Comparison of ENCODE assay signal across 1 cellular context in the genomic region with DNA sequence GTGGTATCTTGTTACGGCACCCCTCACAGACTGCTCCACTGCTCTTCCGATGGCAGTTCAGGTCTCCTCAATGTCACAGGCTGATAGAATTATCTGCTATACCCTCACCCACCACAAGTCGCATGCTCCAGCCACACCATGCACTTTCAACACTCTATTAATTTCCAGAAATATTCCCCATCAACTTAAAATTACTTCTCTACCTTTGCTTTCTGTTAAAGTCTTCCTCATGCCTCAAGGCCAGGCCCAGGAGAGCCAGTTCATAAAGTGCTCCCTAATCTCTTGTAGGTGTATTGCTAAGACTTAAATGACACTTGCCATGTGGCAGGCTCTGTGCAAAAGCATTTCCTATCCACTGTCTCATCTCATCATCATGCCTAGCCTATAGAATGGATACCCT.
TF ChIP-seq lines count a peak whose summit lies in the region.

No MANE protein-coding gene starts in this region.

TF ChIP-seq in HCT116, 20 proteins besides CTCF, POLR2A, EP300 and RAD21 (continued from another document):
- TF ChIP-seq, protein P1, sequence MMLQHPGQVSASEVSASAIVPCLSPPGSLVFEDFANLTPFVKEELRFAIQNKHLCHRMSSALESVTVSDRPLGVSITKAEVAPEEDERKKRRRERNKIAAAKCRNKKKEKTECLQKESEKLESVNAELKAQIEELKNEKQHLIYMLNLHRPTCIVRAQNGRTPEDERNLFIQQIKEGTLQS (IDR thresholded peaks at IDR 0.05), result no peak
- TF ChIP-seq SIN3A (IDR thresholded peaks at IDR 0.05; ENCODE audit: low read depth) (no peak), CBX3 (IDR thresholded peaks at IDR 0.05; ENCODE audit: low read depth) (no peak), EZH2phosphoT487 (IDR thresholded peaks at IDR 0.05; ENCODE audit: borderline replicate concordance) (no peak), CEBPB (IDR thresholded peaks at IDR 0.05; ENCODE audit: low read depth) (no peak)
TF ChIP-seq in HCT116: peak in this region for 0.
